Comparison of ENCODE assay signal across 13 cellular contexts in genomic region chr20:3739054-3739925, GRCh38. TPM values are rescaled to one million over a fixed set of nuclear protein-coding genes. Genes with fewer than 3 reads are reported as not detected.
DNase-seq lines count a peak whose midpoint lies in the region; ATAC-seq, FAIRE-seq and TF ChIP-seq lines count a peak whose summit lies in the region.
"Had no signal": no experiment of that assay in that cellular context is flagged by ENCODE, and none has a peak within 500 bp of the region (broad histone marks: within the 10 kb centered on the region; RNA-seq: fewer than 3 reads in every experiment).

No MANE protein-coding gene starts in this region.

- no peaks in the 10 kb centered on the region for H3K9me3 ChIP-seq in K562 (replicated peaks; ENCODE audit: control insufficient read depth, insufficient read depth, low read depth, low read length)
- H3K9me3 ChIP-seq: MG63 had no signal

- H3K9me1 ChIP-seq in K562 (ENCODE audit: control insufficient read depth, insufficient read depth, low read length): no peaks in the 10 kb centered on the region

- no peak for DNase-seq in K562 (ENCODE audit: extremely low read depth in 1 of 4, low spot score in 3 of 4)
- no peak for DNase-seq in left ventricle myocardium superior
- no peak for DNase-seq in stimulated activated naive B cell treated with anti-CD40 and anti-IgM and Interleukin-4, amounts not matched to agents 10 μg/mL and 1 μg/mL and 100 μg/mL, for 72 hours
- no peak for DNase-seq in UCSD-AML1 (lab: John Stamatoyannopoulos, UW; ENCODE audit: unreplicated experiment)
- DNase-seq in NCI-H524 treated with DMSO at 0.1 percent for 48 hours (lab: John Stamatoyannopoulos, UW): no peak
- DNase-seq: activated naive CD8-positive, alpha-beta T cell treated with anti-CD3 and anti-CD28 coated beads for 36 hours; CD8-positive, alpha-beta memory T cell; MG63; NCI-H2171; stimulated activated CD4-positive, alpha-beta T cell treated with anti-CD3 and anti-CD28 coated beads, Interleukin-1b, Interleukin-23, amount 100 ng/mL, for 48 hours had no signal

- H3K79me2 ChIP-seq in K562 (ENCODE audit: control insufficient read depth, insufficient read depth, low read length): no peaks in the 10 kb centered on the region

- no peak overlapping the region for H2AFZ ChIP-seq in K562 (ENCODE audit: low read depth, low read length)

- no peaks in the 10 kb centered on the region for H4K20me1 ChIP-seq in K562 (replicated peaks; ENCODE audit: control insufficient read depth, insufficient read depth, low read length)

- no peaks in the 10 kb centered on the region for H3K9me3 Mint-ChIP-seq in stimulated activated naive B cell treated with anti-CD40 and anti-IgM and Interleukin-4, amounts not matched to agents 10 μg/mL and 1 μg/mL and 100 μg/mL, for 72 hours
- H3K9me3 Mint-ChIP-seq: activated naive CD8-positive, alpha-beta T cell treated with anti-CD3 and anti-CD28 coated beads for 36 hours; CD8-positive, alpha-beta memory T cell; stimulated activated naive CD8-positive, alpha-beta T cell treated with anti-CD3 and anti-CD28 coated beads, Interleukin-15, Interleukin-2, amounts not matched to agents 100 ng/mL and 50 ng/mL, for 24 hours had no signal

- no peak for TF ChIP-seq POLR2A in K562 (conservative IDR thresholded peaks at IDR 0.05)

- TF ChIP-seq EP300 in K562 (IDR thresholded peaks at IDR 0.05; ENCODE audit: low read length): no peak

- H3K27ac Mint-ChIP-seq in stimulated activated naive B cell treated with anti-CD40 and anti-IgM and Interleukin-4, amounts not matched to agents 10 μg/mL and 1 μg/mL and 100 μg/mL, for 72 hours: peak overlapping the region; percentile 28
- H3K27ac Mint-ChIP-seq: activated naive CD8-positive, alpha-beta T cell treated with anti-CD3 and anti-CD28 coated beads for 36 hours; stimulated activated naive CD8-positive, alpha-beta T cell treated with anti-CD3 and anti-CD28 coated beads, Interleukin-15, Interleukin-2, amounts not matched to agents 100 ng/mL and 50 ng/mL, for 24 hours had no signal

- no peak overlapping the region for H3K4me3 ChIP-seq in K562
- H3K4me3 ChIP-seq: MG63 had no signal

- H3K9ac ChIP-seq in K562 (ENCODE audit: insufficient read depth in 1 of 2, low read depth in 2 of 2, low read length in 2 of 2): peak overlapping the region in 1 of 2 experiments; percentile 84; a peak in 2 of 4 replicates

- peaks cover 3 to 20% of the 10 kb centered on the region in 2 experiments; a peak in 3 of 5 replicates for H3K4me1 ChIP-seq in K562 (replicated peaks in 1 of 2; ENCODE audit: control insufficient read depth in 2 of 2, insufficient read depth in 2 of 2, low read length in 2 of 2)

- H3K36me3 Mint-ChIP-seq in stimulated activated naive B cell treated with anti-CD40 and anti-IgM and Interleukin-4, amounts not matched to agents 10 μg/mL and 1 μg/mL and 100 μg/mL, for 72 hours: no peaks in the 10 kb centered on the region
- H3K36me3 Mint-ChIP-seq: activated naive CD8-positive, alpha-beta T cell treated with anti-CD3 and anti-CD28 coated beads for 36 hours; CD8-positive, alpha-beta memory T cell had no signal

- CTCF ChIA-PET in K562 (lab: Yijun Ruan, JAX; ENCODE audit: low intra/inter-chr PET ratio): no interaction called here

- intact Hi-C loops in K562 (cut with micrococcal nuclease) (no loop called here), left ventricle myocardium superior (cut with micrococcal nuclease) (no loop called here)

- no peak for TF ChIP-seq RAD21 in K562 (CRISPR knock-in tag; conservative IDR thresholded peaks at IDR 0.05 in 1 of 2, IDR thresholded peaks at IDR 0.05 in 1 of 2)

- 64% methylated on average over 13 of the region's 19 CpGs for WGBS in K562 (ENCODE audit: insufficient coverage, low coverage, missing lambda C conversion rate)

- FAIRE-seq in K562 (lab: Jason Lieb, UNC): no peak

- no peaks in the 10 kb centered on the region for H3K36me3 ChIP-seq in K562 (ENCODE audit: control insufficient read depth, insufficient read depth, low read length)
- H3K36me3 ChIP-seq: MG63 had no signal

- H3K4me2 ChIP-seq in K562 (ENCODE audit: insufficient read depth, low read length): no peak overlapping the region

- POLR2A ChIA-PET in K562 (lab: Yijun Ruan, JAX): interaction anchor here (0.5 to 0.6 kb wide), 3 partner anchors 15 to 151 kb away, joined by 3 to 4 read pairs (median 3); partner anchors contain the start of gene SIGLEC1

- in situ Hi-C loops in K562 (cut with MboI): no loop called here

- ATAC-seq in K562 (no peak), left ventricle myocardium superior (peak; percentile 73), GM19463 (IDR thresholded peaks at IDR 0.05; ENCODE audit: unreplicated experiment) (no peak)
- no peak for ATAC-seq in stimulated activated naive B cell treated with anti-CD40 and anti-IgM and Interleukin-4, amounts not matched to agents 10 μg/mL and 1 μg/mL and 100 μg/mL, for 72 hours (replicated peaks)

- no peak overlapping the region for H3K27ac ChIP-seq in K562 (ENCODE audit: extremely low read depth, low read depth, low read length)
- H3K27ac ChIP-seq: HL-60 had no signal

- H3K4me3 Mint-ChIP-seq in stimulated activated naive B cell treated with anti-CD40 and anti-IgM and Interleukin-4, amounts not matched to agents 10 μg/mL and 1 μg/mL and 100 μg/mL, for 72 hours: no peak overlapping the region
- H3K4me3 Mint-ChIP-seq: activated naive CD8-positive, alpha-beta T cell treated with anti-CD3 and anti-CD28 coated beads for 36 hours; CD8-positive, alpha-beta memory T cell; stimulated activated naive CD8-positive, alpha-beta T cell treated with anti-CD3 and anti-CD28 coated beads, Interleukin-15, Interleukin-2, amounts not matched to agents 100 ng/mL and 50 ng/mL, for 24 hours had no signal

- peaks cover 0 to 2% of the 10 kb centered on the region in 2 donors for H3K4me1 Mint-ChIP-seq in stimulated activated naive B cell treated with anti-CD40 and anti-IgM and Interleukin-4, amounts not matched to agents 10 μg/mL and 1 μg/mL and 100 μg/mL, for 72 hours
- H3K4me1 Mint-ChIP-seq: activated naive CD8-positive, alpha-beta T cell treated with anti-CD3 and anti-CD28 coated beads for 36 hours had no signal

- H3K27me3 ChIP-seq in K562 (ENCODE audit: control insufficient read depth in 2 of 2, insufficient read depth in 2 of 2, low read length in 2 of 2): no peaks in the 10 kb centered on the region
- H3K27me3 ChIP-seq: MG63 had no signal

- no peak for TF ChIP-seq CTCF in K562 (IDR thresholded peaks at IDR 0.05 in 2 of 3, conservative IDR thresholded peaks at IDR 0.05 in 1 of 3; ENCODE audit: insufficient read depth in 2 of 3, low read depth in 1 of 3, low read length in 3 of 3)

- peaks cover 2 to 6% of the 10 kb centered on the region in 2 donors for H3K27me3 Mint-ChIP-seq in stimulated activated naive B cell treated with anti-CD40 and anti-IgM and Interleukin-4, amounts not matched to agents 10 μg/mL and 1 μg/mL and 100 μg/mL, for 72 hours

- no TSS peak for BruUV-seq in K562 (replicated peaks; lab: Mats Ljungman, UMichigan)

RNA-seq across cellular contexts. Expression of gene HSPA12B, which starts 6.8 kb away (rescaled TPM):
- total RNA-seq in K562 (2011; cell fraction: chromatin; rRNA removed; ENCODE audit: low replicate concordance): 0.19 TPM in 1 of 2 replicates, not detected in the other
- total RNA-seq in K562 (2011; cell fraction: nucleolus; rRNA removed): 0.17 TPM in 1 of 2 replicates, not detected in the other
- not detected in 2 replicates for total RNA-seq in K562 (2011; cell fraction: nucleoplasm; rRNA removed)
- total RNA-seq in K562 (2014; rRNA removed): not detected in 2 replicates
- not detected in 2 replicates for total RNA-seq in K562 (2014; rRNA removed; fragmentation: Illumina TruSeq; extraction: Trizol)
- not detected in 2 replicates for total RNA-seq in K562 (2015; rRNA removed; fragmentation: Illumina TruSeq; extraction: Trizol)
- 0.07 TPM in 1 of 2 replicates, not detected in the other for total RNA-seq in K562 (2021)
- polyA plus RNA-seq in K562 (2011; rRNA removed): not detected in 2 replicates
- polyA plus RNA-seq in K562 (2011; cell fraction: cytosol; rRNA removed): 0.03 TPM in 1 of 2 replicates, not detected in the other
- polyA plus RNA-seq in K562 (2011; cell fraction: nucleus; rRNA removed): 0.07 and 0.21 TPM in 2 replicates
- 0.22 and 0.62 TPM in 2 replicates for polyA plus RNA-seq in K562 (2012)
- 0.03 TPM in 1 of 2 replicates, not detected in the other for polyA plus RNA-seq in K562 (2014; fragmentation: Illumina TruSeq; extraction: Trizol)
- not detected for polyA plus RNA-seq in K562 (2014; fragmentation: Nextera tagmentation; extraction: Ambion mirVana)
- polyA plus RNA-seq in K562 (2014; rRNA removed): not detected in 2 replicates
- 0.06 TPM in 1 of 2 replicates, not detected in the other for polyA minus RNA-seq in K562 (2011; rRNA and poly(A)+ RNA removed)
- not detected in 2 replicates for polyA minus RNA-seq in K562 (2011; cell fraction: cytosol; rRNA and poly(A)+ RNA removed)
- 0.13 TPM in 1 of 2 replicates, not detected in the other for polyA minus RNA-seq in K562 (2011; cell fraction: nucleus; rRNA and poly(A)+ RNA removed)
- total RNA-seq in left ventricle myocardium superior: 16.2 TPM
- total RNA-seq: activated naive CD8-positive, alpha-beta T cell treated with anti-CD3 and anti-CD28 coated beads for 36 hours; CD8-positive, alpha-beta memory T cell had no signal
- polyA plus RNA-seq: CD8-positive, alpha-beta memory T cell had no signal

RNA-seq across cellular contexts. Expression of gene SIGLEC1, which starts 26.9 kb away (rescaled TPM):
- total RNA-seq in K562 (2011; cell fraction: chromatin; rRNA removed; ENCODE audit: low replicate concordance): not detected in 2 replicates
- not detected in 2 replicates for total RNA-seq in K562 (2011; cell fraction: nucleolus; rRNA removed)
- 0.07 TPM in 1 of 2 replicates, not detected in the other for total RNA-seq in K562 (2011; cell fraction: nucleoplasm; rRNA removed)
- total RNA-seq in K562 (2014; rRNA removed) (0.05 TPM in 1 of 2 replicates, not detected in the other), K562 (2014; rRNA removed; fragmentation: Illumina TruSeq; extraction: Trizol) (not detected in 2 replicates), K562 (2015; rRNA removed; fragmentation: Illumina TruSeq; extraction: Trizol) (not detected in 2 replicates), K562 (2021) (0.04 and 0.07 TPM in 2 replicates), left ventricle myocardium superior (7.1 TPM)
- polyA plus RNA-seq in K562 (2011; rRNA removed) (not detected in 2 replicates), K562 (2014; fragmentation: Illumina TruSeq; extraction: Trizol) (not detected in 2 replicates), K562 (2014; fragmentation: Nextera tagmentation; extraction: Ambion mirVana) (not detected), K562 (2014; rRNA removed) (not detected in 2 replicates)
- under 0.01 TPM in 1 of 2 replicates, not detected in the other for polyA plus RNA-seq in K562 (2011; cell fraction: cytosol; rRNA removed)
- 0.01 TPM in 1 of 2 replicates, not detected in the other for polyA plus RNA-seq in K562 (2011; cell fraction: nucleus; rRNA removed)
- 0.01 TPM in 1 of 2 replicates, not detected in the other for polyA plus RNA-seq in K562 (2012)
- 0.04 TPM in 1 of 2 replicates, not detected in the other for polyA minus RNA-seq in K562 (2011; rRNA and poly(A)+ RNA removed)
- polyA minus RNA-seq in K562 (2011; cell fraction: cytosol; rRNA and poly(A)+ RNA removed): not detected in 2 replicates
- not detected in 2 replicates for polyA minus RNA-seq in K562 (2011; cell fraction: nucleus; rRNA and poly(A)+ RNA removed)
- total RNA-seq: activated naive CD8-positive, alpha-beta T cell treated with anti-CD3 and anti-CD28 coated beads for 36 hours had no signal
- polyA plus RNA-seq: CD8-positive, alpha-beta memory T cell had no signal

RNA-seq across cellular contexts. Expression of gene ADISSP, which starts 28.3 kb away (rescaled TPM):
- total RNA-seq in K562 (2011; cell fraction: chromatin; rRNA removed; ENCODE audit: low replicate concordance): 2.9 and 14.4 TPM in 2 replicates
- 19.0 and 21.1 TPM in 2 replicates for total RNA-seq in K562 (2011; cell fraction: nucleolus; rRNA removed)
- total RNA-seq in K562 (2011; cell fraction: nucleoplasm; rRNA removed): 11.5 and 13.1 TPM in 2 replicates
- total RNA-seq in K562 (2014; rRNA removed) (65.7 and 101 TPM in 2 replicates), K562 (2014; rRNA removed; fragmentation: Illumina TruSeq; extraction: Trizol) (12.2 and 16.3 TPM in 2 replicates), K562 (2015; rRNA removed; fragmentation: Illumina TruSeq; extraction: Trizol) (34.5 and 35.8 TPM in 2 replicates), K562 (2021) (70.6 and 79.9 TPM in 2 replicates), left ventricle myocardium superior (10.3 TPM)
- polyA plus RNA-seq in K562 (2011; rRNA removed) (22.8 and 42.8 TPM in 2 replicates), K562 (2014; fragmentation: Illumina TruSeq; extraction: Trizol) (23.4 and 63.9 TPM in 2 replicates), K562 (2014; fragmentation: Nextera tagmentation; extraction: Ambion mirVana) (1 to 10 TPM; 1.4 to 4.9 TPM), K562 (2014; rRNA removed) (37.2 and 53.4 TPM in 2 replicates)
- polyA plus RNA-seq in K562 (2011; cell fraction: cytosol; rRNA removed): 58.3 and 121 TPM in 2 replicates
- polyA plus RNA-seq in K562 (2011; cell fraction: nucleus; rRNA removed): 36.6 TPM in 2 replicates
- polyA plus RNA-seq in K562 (2012): 27.7 and 47.5 TPM in 2 replicates
- 11.5 and 16.8 TPM in 2 replicates for polyA minus RNA-seq in K562 (2011; rRNA and poly(A)+ RNA removed)
- polyA minus RNA-seq in K562 (2011; cell fraction: cytosol; rRNA and poly(A)+ RNA removed): 37.8 and 38.8 TPM in 2 replicates
- polyA minus RNA-seq in K562 (2011; cell fraction: nucleus; rRNA and poly(A)+ RNA removed): 6.7 and 13.6 TPM in 2 replicates

RNA-seq across cellular contexts. Expression of gene SPEF1, which starts 42.0 kb away (rescaled TPM):
- 0.23 TPM in 1 of 2 replicates, not detected in the other for total RNA-seq in K562 (2011; cell fraction: chromatin; rRNA removed; ENCODE audit: low replicate concordance)
- total RNA-seq in K562 (2011; cell fraction: nucleolus; rRNA removed): 0.26 TPM in 1 of 2 replicates, not detected in the other
- not detected in 2 replicates for total RNA-seq in K562 (2011; cell fraction: nucleoplasm; rRNA removed)
- total RNA-seq in K562 (2014; rRNA removed) (not detected in 2 replicates), K562 (2014; rRNA removed; fragmentation: Illumina TruSeq; extraction: Trizol) (not detected in 2 replicates), K562 (2015; rRNA removed; fragmentation: Illumina TruSeq; extraction: Trizol) (not detected in 2 replicates), K562 (2021) (not detected in 2 replicates), left ventricle myocardium superior (not detected)
- polyA plus RNA-seq in K562 (2011; rRNA removed) (0.04 TPM in 1 of 2 replicates, not detected in the other), K562 (2014; fragmentation: Illumina TruSeq; extraction: Trizol) (not detected in 2 replicates), K562 (2014; fragmentation: Nextera tagmentation; extraction: Ambion mirVana) (not detected), K562 (2014; rRNA removed) (not detected in 2 replicates)
- polyA plus RNA-seq in K562 (2011; cell fraction: cytosol; rRNA removed): 0.06 TPM in 1 of 2 replicates, not detected in the other
- 0.08 and 0.24 TPM in 2 replicates for polyA plus RNA-seq in K562 (2011; cell fraction: nucleus; rRNA removed)
- 0.04 TPM in 1 of 2 replicates, not detected in the other for polyA plus RNA-seq in K562 (2012)
- not detected in 2 replicates for polyA minus RNA-seq in K562 (2011; rRNA and poly(A)+ RNA removed)
- polyA minus RNA-seq in K562 (2011; cell fraction: cytosol; rRNA and poly(A)+ RNA removed): not detected in 2 replicates
- 0.27 TPM in 1 of 2 replicates, not detected in the other for polyA minus RNA-seq in K562 (2011; cell fraction: nucleus; rRNA and poly(A)+ RNA removed)
- polyA plus RNA-seq: CD8-positive, alpha-beta memory T cell had no signal

RNA-seq across cellular contexts. Expression of gene CENPB, which starts 47.2 kb away (rescaled TPM):
- total RNA-seq in K562 (2011; cell fraction: chromatin; rRNA removed; ENCODE audit: low replicate concordance): 5.7 and 16.6 TPM in 2 replicates
- 24.5 and 25.4 TPM in 2 replicates for total RNA-seq in K562 (2011; cell fraction: nucleolus; rRNA removed)
- total RNA-seq in K562 (2011; cell fraction: nucleoplasm; rRNA removed): 11.9 and 14.2 TPM in 2 replicates
- total RNA-seq in K562 (2014; rRNA removed): 59.3 and 78.6 TPM in 2 replicates
- total RNA-seq in K562 (2014; rRNA removed; fragmentation: Illumina TruSeq; extraction: Trizol): 11.4 and 15.0 TPM in 2 replicates
- 36.0 and 36.5 TPM in 2 replicates for total RNA-seq in K562 (2015; rRNA removed; fragmentation: Illumina TruSeq; extraction: Trizol)
- 61.7 and 70.8 TPM in 2 replicates for total RNA-seq in K562 (2021)
- 12.7 and 14.7 TPM in 2 replicates for polyA plus RNA-seq in K562 (2011; rRNA removed)
- polyA plus RNA-seq in K562 (2011; cell fraction: cytosol; rRNA removed): 17.4 and 30.9 TPM in 2 replicates
- polyA plus RNA-seq in K562 (2011; cell fraction: nucleus; rRNA removed): 9.2 and 12.8 TPM in 2 replicates
- polyA plus RNA-seq in K562 (2012): 40.5 and 47.1 TPM in 2 replicates
- 24.9 and 30.8 TPM in 2 replicates for polyA plus RNA-seq in K562 (2014; fragmentation: Illumina TruSeq; extraction: Trizol)
- polyA plus RNA-seq in K562 (2014; fragmentation: Nextera tagmentation; extraction: Ambion mirVana): under 1 TPM; 0.17 to 0.20 TPM
- 26.1 and 28.9 TPM in 2 replicates for polyA plus RNA-seq in K562 (2014; rRNA removed)
- polyA minus RNA-seq in K562 (2011; rRNA and poly(A)+ RNA removed): 26.8 and 27.1 TPM in 2 replicates
- polyA minus RNA-seq in K562 (2011; cell fraction: cytosol; rRNA and poly(A)+ RNA removed): 27.7 and 39.7 TPM in 2 replicates
- 8.3 and 14.2 TPM in 2 replicates for polyA minus RNA-seq in K562 (2011; cell fraction: nucleus; rRNA and poly(A)+ RNA removed)
- 68.3 TPM for total RNA-seq in left ventricle myocardium superior

Comparison
In these comparisons a context has a peak if more than half of its experiments do, and no peak if none do; other contexts are left out.
1. RNA of gene HSPA12B, which starts 6.8 kb away (total RNA-seq): 16.2 TPM in left ventricle myocardium superior (single experiment); 0.07 to 0.19 TPM in K562; every median in the first group is over 10 times any median in the second.